Comparison of ENCODE assay signal across 11 cellular contexts in the genomic region with DNA sequence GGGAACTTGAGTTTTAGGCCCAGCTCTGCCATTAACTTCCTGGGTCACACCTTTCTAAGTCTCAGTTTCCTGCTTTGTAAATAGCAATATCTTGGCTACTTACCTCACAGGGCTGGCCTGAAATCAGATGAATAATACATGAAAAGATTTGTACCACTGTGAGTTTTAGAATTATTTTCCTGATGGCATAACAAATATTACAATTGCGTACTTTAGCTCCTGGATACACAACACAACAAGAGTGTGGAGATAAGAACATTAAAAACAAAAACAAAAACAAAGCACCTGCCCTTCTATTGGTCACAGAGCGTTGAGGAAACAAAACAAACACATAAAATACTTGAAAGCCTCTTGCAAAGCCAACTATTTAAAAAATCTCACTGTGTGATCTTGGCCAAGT. TPM values are rescaled to one million over a fixed set of nuclear protein-coding genes. Genes with fewer than 3 reads are reported as not detected.
DNase-seq lines count a peak whose midpoint lies in the region; ATAC-seq, FAIRE-seq and TF ChIP-seq lines count a peak whose summit lies in the region.
"Had no signal": no experiment of that assay in that cellular context is flagged by ENCODE, and none has a peak within 500 bp of the region (broad histone marks: within the 10 kb centered on the region; RNA-seq: fewer than 3 reads in every experiment).

No MANE protein-coding gene starts in this region.

- H3K4me1 Mint-ChIP-seq in activated CD4-positive, alpha-beta T cell treated with anti-CD3 and anti-CD28 coated beads for 36 hours: peaks cover 88% of the 10 kb centered on the region
- H3K4me1 Mint-ChIP-seq in T-helper 17 cell: peaks cover 77% of the 10 kb centered on the region

- no peak for ATAC-seq in activated CD4-positive, alpha-beta T cell treated with anti-CD3 and anti-CD28 coated beads for 36 hours
- ATAC-seq in T-helper 17 cell (no peak), GM21825 (IDR thresholded peaks at IDR 0.05; ENCODE audit: unreplicated experiment) (no peak)

- CTCF ChIA-PET in activated CD4-positive, alpha-beta T cell treated with anti-CD3 and anti-CD28 coated beads for 36 hours (lab: Charles Lee): interaction anchor here (0.7 to 1.9 kb wide), 5 partner anchors 9 to 83 kb away, joined by 4 to 14 read pairs (median 5); no protein-coding TSS in a partner anchor

- DNase-seq in activated CD4-positive, alpha-beta T cell treated with anti-CD3 and anti-CD28 coated beads for 36 hours: no peak
- no peak for DNase-seq in activated CD4-positive, alpha-beta T cell treated with anti-CD3 and anti-CD28 coated beads, Interleukin-2, amount 50 U/mL, for 1 hour
- no peak for DNase-seq in T-helper 17 cell
- no peak for DNase-seq in kidney
- DNase-seq in stomach: no peak
- DNase-seq in stimulated activated CD8-positive, alpha-beta memory T cell treated with anti-CD3 and anti-CD28 coated beads, Interleukin-4, amount 100 ng/mL, for 48 hours: no peak
- no peak for DNase-seq in NCI-H1930 (lab: John Stamatoyannopoulos, UW)
- DNase-seq: 8988T, GDM1, NCI-H1694 had no signal

- H3K27ac ChIP-seq in kidney (ENCODE audit: low read depth in 2 of 2, low read length in 2 of 2) (peak overlapping the region; percentile 38 to 66), stomach (peak overlapping the region; percentile 0 to 99 (median 98))

- H3K9me3 ChIP-seq in T-helper 17 cell (ENCODE audit: control insufficient read depth, low read length, poor library complexity, severe bottlenecking) (no peaks in the 10 kb centered on the region), kidney (ENCODE audit: control insufficient read depth in 1 of 2, low read length in 2 of 2) (no peaks in the 10 kb centered on the region), stomach (no peaks in the 10 kb centered on the region)

- TF ChIP-seq CTCF in kidney (IDR thresholded peaks at IDR 0.05; ENCODE audit: borderline replicate concordance, extremely low read depth, insufficient read depth) (no peak), stomach (IDR thresholded peaks at IDR 0.05) (no peak)

- no peaks in the 10 kb centered on the region for H3K9me3 Mint-ChIP-seq in activated CD4-positive, alpha-beta T cell treated with anti-CD3 and anti-CD28 coated beads for 36 hours (ENCODE audit: low read depth)

- no peaks in the 10 kb centered on the region for H3K27me3 Mint-ChIP-seq in activated CD4-positive, alpha-beta T cell treated with anti-CD3 and anti-CD28 coated beads for 36 hours
- H3K27me3 Mint-ChIP-seq in T-helper 17 cell: no peaks in the 10 kb centered on the region

- no peak for TF ChIP-seq EP300 in stomach (IDR thresholded peaks at IDR 0.05)

- WGBS in stomach, 5 donors: 49 to 76% (median 71%) methylated on average over 2 of the region's 2 CpGs

- H3K4me3 Mint-ChIP-seq in activated CD4-positive, alpha-beta T cell treated with anti-CD3 and anti-CD28 coated beads for 36 hours: no peak overlapping the region
- H3K4me3 Mint-ChIP-seq in T-helper 17 cell: peak overlapping the region; percentile 86

- H3K27ac Mint-ChIP-seq in activated CD4-positive, alpha-beta T cell treated with anti-CD3 and anti-CD28 coated beads for 36 hours: peak overlapping the region; percentile 91
- H3K27ac Mint-ChIP-seq in T-helper 17 cell: peak overlapping the region; percentile 97

- no peaks in the 10 kb centered on the region for H3K27me3 ChIP-seq in stomach

- H3K36me3 ChIP-seq in kidney (ENCODE audit: control insufficient read depth in 1 of 2, insufficient read depth in 2 of 2, low read length in 2 of 2) (no peaks in the 10 kb centered on the region), stomach (no peaks in the 10 kb centered on the region)

- H3K4me1 ChIP-seq in kidney (ENCODE audit: control insufficient read depth in 1 of 2, insufficient read depth in 1 of 2, low read depth in 1 of 2, low read length in 2 of 2) (peaks cover 38 to 53% of the 10 kb centered on the region in 2 donors), stomach (peaks cover 80 to 95% (median 89%) of the 10 kb centered on the region in 4 donors)

- POLR2A ChIA-PET in activated CD4-positive, alpha-beta T cell treated with anti-CD3 and anti-CD28 coated beads for 36 hours (lab: Charles Lee): interaction anchor here (0.6 to 1.0 kb wide), 3 partner anchors 9 to 101 kb away, joined by 3 to 6 read pairs (median 3); no protein-coding TSS in a partner anchor

- no peak for TF ChIP-seq POLR2A in stomach (IDR thresholded peaks at IDR 0.05)

- H3K4me3 ChIP-seq in kidney (ENCODE audit: low read length in 2 of 2): no peak overlapping the region
- H3K4me3 ChIP-seq in stomach: no peak overlapping the region

- intact Hi-C loops in activated CD4-positive, alpha-beta T cell treated with anti-CD3 and anti-CD28 coated beads for 36 hours (cut with DNase I, micrococcal nuclease): loop anchor here in 1 of 2 experiments (5.0 kb wide), 1 partner anchor 1452 kb away; a partner anchor contains a TSS
- intact Hi-C loops in kidney (cut with DNase I) (no loop called here), stomach (cut with DNase I; ENCODE audit: low total_unique reads) (no loop called here)

- FAIRE-seq in kidney (lab: Jason Lieb, UNC): no peak

- peaks cover 2% of the 10 kb centered on the region for H3K36me3 Mint-ChIP-seq in activated CD4-positive, alpha-beta T cell treated with anti-CD3 and anti-CD28 coated beads for 36 hours (ENCODE audit: low read depth)
- no peaks in the 10 kb centered on the region for H3K36me3 Mint-ChIP-seq in T-helper 17 cell (ENCODE audit: low read depth)

- H3K9ac ChIP-seq in kidney (ENCODE audit: low read length in 2 of 2): peak overlapping the region in 1 of 2 donors; percentile 32

RNA-seq across cellular contexts. Expression of a gene that starts 4.9 kb away (rescaled TPM):
- total RNA-seq in activated CD4-positive, alpha-beta T cell treated with anti-CD3 and anti-CD28 coated beads for 36 hours: 100 to 1,000 TPM; 331 to 385 TPM
- total RNA-seq in T-helper 17 cell: 100 to 1,000 TPM; 129 to 151 TPM
- 132 TPM for total RNA-seq in kidney
- 35.0 TPM for polyA plus RNA-seq in kidney (ENCODE audit: insufficient read depth, low read depth, low replicate concordance)
- total RNA-seq in stomach: 100 to 1,000 TPM in 2 of 5 donors, 10 to 100 TPM in 3; 32.1 to 313 (median 66.5) TPM
- polyA plus RNA-seq in stomach: 10 to 100 TPM; 22.8 to 30.7 (median 28.6) TPM

RNA-seq across cellular contexts. Expression of a gene that starts 51.6 kb away (rescaled TPM):
- 1 to 10 TPM; 5.9 to 8.5 TPM for total RNA-seq in activated CD4-positive, alpha-beta T cell treated with anti-CD3 and anti-CD28 coated beads for 36 hours
- 1 to 10 TPM; 5.9 to 6.9 TPM for total RNA-seq in T-helper 17 cell
- total RNA-seq in kidney: 69.9 TPM
- 56.9 TPM for polyA plus RNA-seq in kidney (ENCODE audit: insufficient read depth, low read depth, low replicate concordance)
- 10 to 100 TPM in 3 of 5 donors, 1 to 10 TPM in 2; 2.3 to 29.0 (median 18.1) TPM for total RNA-seq in stomach
- 10 to 100 TPM in 1 of 3 donors, 1 to 10 TPM in 2; 6.3 to 18.2 (median 9.4) TPM for polyA plus RNA-seq in stomach
